In genomic region chr2:120740375-120740764, GRCh38 we compare ENCODE assay signal across 22 cellular contexts. TPM values are rescaled to one million over a fixed set of nuclear protein-coding genes. Genes with fewer than 3 reads are reported as not detected.
DNase-seq lines count a peak whose midpoint lies in the region; ATAC-seq and TF ChIP-seq lines count a peak whose summit lies in the region.
"Had no signal": no experiment of that assay in that cellular context is flagged by ENCODE, and none has a peak within 500 bp of the region (broad histone marks: within the 10 kb centered on the region; RNA-seq: fewer than 3 reads in every experiment).

No MANE protein-coding gene starts in this region.

- no peak overlapping the region for H2AFZ ChIP-seq in HCT116 (ENCODE audit: low read depth, low read length, poor library complexity, severe bottlenecking)
- no peak overlapping the region for H2AFZ ChIP-seq in PC-3 (ENCODE audit: low read length)
- H2AFZ ChIP-seq: parathyroid adenoma, PC-9 had no signal

- intact Hi-C loops in HCT116 (cut with micrococcal nuclease): no loop called here
- intact Hi-C loops in PC-3 (cut with micrococcal nuclease): no loop called here

- H3K4me3 ChIP-seq in HCT116 (replicated peaks in 1 of 2; ENCODE audit: low read depth in 1 of 2, low read length in 2 of 2): no peak overlapping the region
- peak overlapping the region; percentile 39 for H3K4me3 ChIP-seq in iPS-11a (ENCODE audit: low read depth, low read length)
- H3K4me3 ChIP-seq in PC-3 (ENCODE audit: low read length): no peak overlapping the region
- H3K4me3 ChIP-seq: PC-9, SJSA1, upper lobe of right lung had no signal

- RAD21 ChIA-PET in HCT116 (lab: Charles Lee; ENCODE audit: low non-redundant PET in 1 of 2, low total read pairs in 2 of 2, uncharacterized antibody in 2 of 2, unreplicated experiment in 2 of 2): no interaction called here

- no peak for TF ChIP-seq CTCF in HCT116 (IDR thresholded peaks at IDR 0.05 in 2 of 3, conservative IDR thresholded peaks at IDR 0.05 in 1 of 3; ENCODE audit: borderline replicate concordance in 1 of 3, insufficient read depth in 1 of 3, low read depth in 2 of 3, low read length in 2 of 3)
- TF ChIP-seq CTCF in WTC11 (IDR thresholded peaks at IDR 0.05): no peak
- TF ChIP-seq CTCF in osteocyte (IDR thresholded peaks at IDR 0.05): no peak
- TF ChIP-seq CTCF in PC-3 (conservative IDR thresholded peaks at IDR 0.05; ENCODE audit: low read depth, low read length): no peak

- H3K79me2 ChIP-seq in HCT116 (ENCODE audit: insufficient read depth, low read length) (no peaks in the 10 kb centered on the region), PC-3 (ENCODE audit: low read length) (peaks cover 32% of the 10 kb centered on the region)
- H3K79me2 ChIP-seq: parathyroid adenoma had no signal

- peak overlapping the region; percentile 97 for H3K27ac Mint-ChIP-seq in WTC11
- peak overlapping the region; percentile 93 for H3K27ac Mint-ChIP-seq in osteocyte (ENCODE audit: unreplicated experiment)
- H3K27ac Mint-ChIP-seq: activated naive CD8-positive, alpha-beta T cell treated with anti-CD3 and anti-CD28 coated beads for 36 hours; activated T-helper 17 cell treated with anti-CD3 and anti-CD28 coated beads, Interleukin-2, amount 50 U/mL, for 72 hours; stimulated activated naive CD8-positive, alpha-beta T cell treated with anti-CD3 and anti-CD28 coated beads, Interleukin-15, Interleukin-2, amounts not matched to agents 100 ng/mL and 50 ng/mL, for 24 hours had no signal

- peaks cover 63% of the 10 kb centered on the region for H3K4me1 Mint-ChIP-seq in WTC11
- peaks cover 56% of the 10 kb centered on the region for H3K4me1 Mint-ChIP-seq in osteocyte (ENCODE audit: unreplicated experiment)
- H3K4me1 Mint-ChIP-seq: activated T-helper 17 cell treated with anti-CD3 and anti-CD28 coated beads, Interleukin-2, amount 50 U/mL, for 72 hours had no signal

- H3K9me3 ChIP-seq in HCT116 (ENCODE audit: control insufficient read depth in 1 of 2, insufficient read depth in 1 of 2, low read depth in 1 of 2, low read length in 2 of 2) (no peaks in the 10 kb centered on the region), PC-3 (ENCODE audit: low read length) (no peaks in the 10 kb centered on the region)
- H3K9me3 ChIP-seq: gastrocnemius medialis, SJSA1, upper lobe of right lung had no signal

- no peaks in the 10 kb centered on the region for H3F3A ChIP-seq in PC-3 (ENCODE audit: low read length, unreplicated experiment)

- H4K20me1 ChIP-seq in HCT116 (ENCODE audit: insufficient read depth) (no peaks in the 10 kb centered on the region), PC-3 (ENCODE audit: low read length) (no peaks in the 10 kb centered on the region)

- H3K9me3 Mint-ChIP-seq in WTC11: no peaks in the 10 kb centered on the region
- no peaks in the 10 kb centered on the region for H3K9me3 Mint-ChIP-seq in osteocyte (ENCODE audit: unreplicated experiment)
- H3K9me3 Mint-ChIP-seq: activated naive CD8-positive, alpha-beta T cell treated with anti-CD3 and anti-CD28 coated beads for 36 hours; activated T-helper 17 cell treated with anti-CD3 and anti-CD28 coated beads, Interleukin-2, amount 50 U/mL, for 72 hours; stimulated activated naive CD8-positive, alpha-beta T cell treated with anti-CD3 and anti-CD28 coated beads, Interleukin-15, Interleukin-2, amounts not matched to agents 100 ng/mL and 50 ng/mL, for 24 hours had no signal

- no peak for TF ChIP-seq POLR2A in HCT116 (IDR thresholded peaks at IDR 0.05; ENCODE audit: borderline replicate concordance, extremely low read depth, insufficient read depth, insufficient read length)

- POLR2A ChIA-PET in HCT116 (lab: Charles Lee): no interaction called here
- POLR2A ChIA-PET in WTC11 (lab: Charles Lee): interaction anchor here (0.7 to 1.6 kb wide), 3 partner anchors 17 to 391 kb away, joined by 3 to 8 read pairs (median 3); no protein-coding TSS in a partner anchor
- POLR2A ChIA-PET in PC-3 (lab: Charles Lee; ENCODE audit: unreplicated experiment): no interaction called here

- no peak for TF ChIP-seq RAD21 in HCT116 (IDR thresholded peaks at IDR 0.05; ENCODE audit: low read depth)

- H3K27ac ChIP-seq in HCT116 (ENCODE audit: low read depth, low read length): no peak overlapping the region
- no peak overlapping the region for H3K27ac ChIP-seq in PC-3 (ENCODE audit: low read length)
- H3K27ac ChIP-seq: dorsolateral prefrontal cortex, gastrocnemius medialis, parathyroid adenoma, PC-9, SJSA1, upper lobe of right lung had no signal

- ATAC-seq in HCT116: no peak
- no peak for ATAC-seq in WTC11
- no peak for ATAC-seq in HG03571 (IDR thresholded peaks at IDR 0.05; ENCODE audit: unreplicated experiment)
- no peak for ATAC-seq in PC-3
- ATAC-seq: activated T-helper 17 cell treated with anti-CD3 and anti-CD28 coated beads, Interleukin-2, amount 50 U/mL, for 72 hours; upper lobe of right lung had no signal

- H3K4me1 ChIP-seq in HCT116 (ENCODE audit: control insufficient read depth in 1 of 2, insufficient read depth in 2 of 2, low read length in 2 of 2) (peaks cover 11 to 42% of the 10 kb centered on the region in 2 experiments), PC-3 (ENCODE audit: insufficient read depth, low read length) (peaks cover 27% of the 10 kb centered on the region)
- H3K4me1 ChIP-seq: parathyroid adenoma had no signal

- H3K36me3 ChIP-seq in HCT116 (ENCODE audit: control insufficient read depth in 1 of 2, insufficient read depth in 2 of 2, low read length in 2 of 2) (no peaks in the 10 kb centered on the region), PC-3 (ENCODE audit: low read depth, low read length) (no peaks in the 10 kb centered on the region)
- H3K36me3 ChIP-seq: gastrocnemius medialis, upper lobe of right lung had no signal

- H3K9me2 ChIP-seq in HCT116 (ENCODE audit: insufficient read depth): no peaks in the 10 kb centered on the region
- H3K9me2 ChIP-seq in PC-3 (replicated peaks; ENCODE audit: low read length): no peaks in the 10 kb centered on the region

- CTCF ChIA-PET in HCT116 (lab: Charles Lee): no interaction called here
- CTCF ChIA-PET in WTC11 (lab: Charles Lee): interaction anchor here (0.5 to 2.3 kb wide), 11 partner anchors 40 to 461 kb away, joined by 3 to 11 read pairs (median 4); no protein-coding TSS in a partner anchor
- CTCF ChIA-PET in PC-3 (lab: Charles Lee): no interaction called here

- H3K27me3 ChIP-seq in HCT116 (ENCODE audit: insufficient read depth, low read length) (peaks cover 8% of the 10 kb centered on the region; the same call in 1 of the 2 replicates), PC-3 (ENCODE audit: low read length) (no peaks in the 10 kb centered on the region)
- H3K27me3 ChIP-seq: SJSA1 had no signal

- H3K36me3 Mint-ChIP-seq in WTC11 (no peaks in the 10 kb centered on the region), osteocyte (ENCODE audit: unreplicated experiment) (no peaks in the 10 kb centered on the region)
- H3K36me3 Mint-ChIP-seq: activated naive CD8-positive, alpha-beta T cell treated with anti-CD3 and anti-CD28 coated beads for 36 hours had no signal

- H3K9ac ChIP-seq in HCT116 (ENCODE audit: low read length): no peak overlapping the region
- no peak overlapping the region for H3K9ac ChIP-seq in PC-3 (ENCODE audit: low read length)
- H3K9ac ChIP-seq: parathyroid adenoma had no signal

- no peak for DNase-seq in HCT116 (ENCODE audit: low read depth, low spot score)
- no peak for DNase-seq in WTC11 (ENCODE audit: low spot score)
- DNase-seq in osteocyte (ENCODE audit: extremely low spot score, unreplicated experiment): no peak
- DNase-seq in SW 1271 (lab: John Stamatoyannopoulos, UW): no peak
- DNase-seq in amniotic stem cell (lab: John Stamatoyannopoulos, UW): no peak
- no peak for DNase-seq in PC-3
- DNase-seq: activated CD4-positive, CD25-positive, alpha-beta regulatory T cell; activated naive CD8-positive, alpha-beta T cell treated with anti-CD3 and anti-CD28 coated beads for 36 hours; AML-193; DMS79 treated with DMSO at 0.1 percent for 48 hours; gastrocnemius medialis; NCI-H226; PC-9; upper lobe of right lung had no signal

- H3K27me3 Mint-ChIP-seq in WTC11 (ENCODE audit: low read depth): no peaks in the 10 kb centered on the region
- H3K27me3 Mint-ChIP-seq in osteocyte (ENCODE audit: unreplicated experiment): no peaks in the 10 kb centered on the region

- 0 out of 2 replicates have a peak overlapping the region, but pooled peaks have one; percentile 65 for H3K4me2 ChIP-seq in HCT116 (ENCODE audit: low read length)
- H3K4me2 ChIP-seq in PC-3 (ENCODE audit: low read length): no peak overlapping the region
- H3K4me2 ChIP-seq: PC-9 had no signal

- H3K4me3 Mint-ChIP-seq in WTC11 (peak overlapping the region; percentile 65), osteocyte (ENCODE audit: unreplicated experiment) (peak overlapping the region; percentile 73)
- H3K4me3 Mint-ChIP-seq: activated naive CD8-positive, alpha-beta T cell treated with anti-CD3 and anti-CD28 coated beads for 36 hours; activated T-helper 17 cell treated with anti-CD3 and anti-CD28 coated beads, Interleukin-2, amount 50 U/mL, for 72 hours; stimulated activated naive CD8-positive, alpha-beta T cell treated with anti-CD3 and anti-CD28 coated beads, Interleukin-15, Interleukin-2, amounts not matched to agents 100 ng/mL and 50 ng/mL, for 24 hours had no signal

- BruUV-seq in HCT116 (replicated peaks; lab: Mats Ljungman, UMichigan) (no TSS peak), PC-3 (replicated peaks; lab: Mats Ljungman, UMichigan) (no TSS peak)

TF ChIP-seq in HCT116, 20 proteins besides CTCF, POLR2A, EP300 and RAD21:
- TF ChIP-seq CBX3 (IDR thresholded peaks at IDR 0.05; ENCODE audit: low read depth): no peak
- TF ChIP-seq ATF3 (IDR thresholded peaks at IDR 0.05): no peak
- no peak for TF ChIP-seq ZFX (IDR thresholded peaks at IDR 0.05)
- TF ChIP-seq SP1 (IDR thresholded peaks at IDR 0.05; ENCODE audit: low read depth): no peak

TF ChIP-seq in WTC11, 78 proteins besides CTCF, POLR2A, EP300 and RAD21:
- no peak for TF ChIP-seq ZMAT4 (CRISPR knock-in tag; IDR thresholded peaks at IDR 0.05)
- no peak for TF ChIP-seq E2F5 (CRISPR knock-in tag; IDR thresholded peaks at IDR 0.05)
TF ChIP-seq in WTC11: peak in this region for 0.

RNA-seq across cellular contexts. Expression of gene GLI2, which starts 4.7 kb away (rescaled TPM):
- total RNA-seq in HCT116 (2021; ENCODE audit: unreplicated experiment) (3.4 TPM), WTC11 (2021) (45.9 to 60.9 TPM (median 48.6 TPM) in 3 replicates), osteocyte (33.2 and 34.2 TPM in 2 replicates), PC-3 (2014; rRNA removed) (4.0 and 30.3 TPM in 2 replicates)
- 1.1 and 1.7 TPM in 2 replicates for polyA plus RNA-seq in HCT116 (2012)
- total RNA-seq: activated CD8-positive, alpha-beta memory T cell treated with anti-CD3 and anti-CD28 coated beads for 36 hours; activated naive CD8-positive, alpha-beta T cell treated with anti-CD3 and anti-CD28 coated beads for 36 hours; activated T-helper 17 cell treated with anti-CD3 and anti-CD28 coated beads, Interleukin-2, amount 50 U/mL, for 72 hours had no signal
